ENCODE assay signal across 18 cellular contexts in genomic region chr5:32098291-32098690, GRCh38.
A peak's percentile ranks its signal among the peaks of the same experiment; 100 is the strongest.
DNase-seq lines count a peak whose midpoint lies in the region; ATAC-seq, FAIRE-seq and TF ChIP-seq lines count a peak whose summit lies in the region.
"Had no signal": no experiment of that assay in that cellular context is flagged by ENCODE, and none has a peak within 500 bp of the region (broad histone marks: within the 10 kb centered on the region; RNA-seq: fewer than 3 reads in every experiment).

No MANE protein-coding gene starts in this region.

- DNase-seq in SJCRH30, result peak; percentile 22 to 30
- DNase-seq in dermis blood vessel endothelial cell, result peak; percentile 94
- DNase-seq in HepG2 (ENCODE audit: low spot score), result no peak
- no peak for DNase-seq in sigmoid colon
- no peak for DNase-seq in activated CD4-positive, alpha-beta T cell treated with anti-CD3 and anti-CD28 coated beads, Interleukin-2, amount 10 ng/mL, durations not matched to agents 24 days and 14 days
- DNase-seq in activated naive CD4-positive, alpha-beta T cell treated with Interleukin-2 at 50 U/mL for 16 hours, result no peak
- no peak for DNase-seq in AG20443 (ENCODE audit: low spot score)
- DNase-seq: COR-L47; erythroblast; NCI-H1105 treated with DMSO at 0.1 percent for 48 hours; Peyer's patch; stimulated activated CD4-positive, alpha-beta T cell treated with anti-CD3 and anti-CD28 coated beads, Interleukin-15, amount 100 ng/mL, for 24 hours; T-helper 1 cell had no signal

- intact Hi-C loops in HepG2 (cut with micrococcal nuclease; ENCODE audit: unreplicated experiment), result no loop called here
- intact Hi-C loops in sigmoid colon (cut with DNase I), result loop anchor here (5.0 to 10.0 kb wide), 4 partner anchors 74 to 517 kb away; partner anchors contain the start of genes GOLPH3 and MTMR12
- intact Hi-C loops in activated CD4-positive, alpha-beta T cell treated with anti-CD3 and anti-CD28 coated beads, Interleukin-2, amount 10 ng/mL, durations not matched to agents 24 days and 14 days (cut with micrococcal nuclease), result no loop called here

- H3K4me2 ChIP-seq in HepG2 (ENCODE audit: low read depth, low read length), result no peak overlapping the region

- no peaks in the 10 kb centered on the region for H3K9me3 Mint-ChIP-seq in activated CD4-positive, alpha-beta T cell treated with anti-CD3 and anti-CD28 coated beads, Interleukin-2, amount 10 ng/mL, durations not matched to agents 24 days and 14 days

- H2AFZ ChIP-seq in HepG2 (ENCODE audit: low read length), result no peak overlapping the region

- 0 out of 3 replicates have a peak, but pooled peaks have one; percentile 10 for ATAC-seq in HepG2
- no peak for ATAC-seq in HG03520 (IDR thresholded peaks at IDR 0.05; ENCODE audit: unreplicated experiment)
- ATAC-seq: GM12878 had no signal

- TF ChIP-seq EP300 in HepG2 (IDR thresholded peaks at IDR 0.05; ENCODE audit: low read depth in 2 of 2, low read length in 2 of 2), result no peak
- TF ChIP-seq EP300 in HepG2 (CRISPR knock-in tag; IDR thresholded peaks at IDR 0.05; ENCODE audit: borderline replicate concordance), result no peak
- no peak for TF ChIP-seq EP300 in sigmoid colon (IDR thresholded peaks at IDR 0.05)

- no peaks in the 10 kb centered on the region for H3K79me2 ChIP-seq in HepG2 (ENCODE audit: insufficient read depth, low read length)

- no peak for TF ChIP-seq RAD21 in HepG2 (CRISPR knock-in tag; IDR thresholded peaks at IDR 0.05)

- no peaks in the 10 kb centered on the region for H3K27me3 Mint-ChIP-seq in activated CD4-positive, alpha-beta T cell treated with anti-CD3 and anti-CD28 coated beads, Interleukin-2, amount 10 ng/mL, durations not matched to agents 24 days and 14 days

- in situ Hi-C loops in HepG2 (cut with HindIII; ENCODE audit: extremely low pct_ligation_motif_present, low pct_unique_long_range_greater_than_20kb), result loop anchor here (10.0 kb wide), 1 partner anchor 523 kb away; no protein-coding TSS in a partner anchor

- CTCF ChIA-PET in HepG2 (lab: Yijun Ruan, JAX; ENCODE audit: low intra/inter-chr PET ratio, low total read pairs), result no interaction called here

- POLR2A ChIA-PET in HepG2 (lab: Yijun Ruan, JAX), result no interaction called here

- TF ChIP-seq POLR2A in HepG2 (IDR thresholded peaks at IDR 0.05; ENCODE audit: insufficient read depth in 1 of 2, low read depth in 2 of 2, low read length in 2 of 2) (no peak), sigmoid colon (IDR thresholded peaks at IDR 0.05) (no peak)

- peaks cover 25% of the 10 kb centered on the region for H3K36me3 Mint-ChIP-seq in activated CD4-positive, alpha-beta T cell treated with anti-CD3 and anti-CD28 coated beads, Interleukin-2, amount 10 ng/mL, durations not matched to agents 24 days and 14 days (ENCODE audit: low read depth)

- H3K27ac ChIP-seq in SJCRH30 (no peak overlapping the region), HepG2 (ENCODE audit: extremely low read length, insufficient read depth, low read length) (no peak overlapping the region), sigmoid colon (peak overlapping the region in 3 of 4 donors; percentile 56 to 75 (median 63))

- peaks cover 35% of the 10 kb centered on the region for H3K36me3 ChIP-seq in SJCRH30
- peaks cover 9 to 40% of the 10 kb centered on the region in 2 experiments; a peak in 4 of 5 replicates for H3K36me3 ChIP-seq in HepG2 (replicated peaks in 1 of 2; ENCODE audit: control insufficient read depth in 1 of 2, insufficient read depth in 2 of 2, low read length in 2 of 2)
- H3K36me3 ChIP-seq in sigmoid colon, result peaks cover 0 to 48% (median 17%) of the 10 kb centered on the region in 4 donors

- H3K4me1 Mint-ChIP-seq in activated CD4-positive, alpha-beta T cell treated with anti-CD3 and anti-CD28 coated beads, Interleukin-2, amount 10 ng/mL, durations not matched to agents 24 days and 14 days, result peaks cover 2% of the 10 kb centered on the region

- H3K9me3 ChIP-seq in SJCRH30 (replicated peaks) (no peaks in the 10 kb centered on the region), HepG2 (ENCODE audit: low read length) (no peaks in the 10 kb centered on the region), sigmoid colon (no peaks in the 10 kb centered on the region)
- H3K9me3 ChIP-seq: Peyer's patch had no signal

- H3K27me3 ChIP-seq in SJCRH30 (no peaks in the 10 kb centered on the region), HepG2 (ENCODE audit: control insufficient read depth in 1 of 2, insufficient read depth in 2 of 2, low read length in 2 of 2) (no peaks in the 10 kb centered on the region), sigmoid colon (no peaks in the 10 kb centered on the region)
- H3K27me3 ChIP-seq: Peyer's patch had no signal

- no peak overlapping the region for H3K27ac Mint-ChIP-seq in activated CD4-positive, alpha-beta T cell treated with anti-CD3 and anti-CD28 coated beads, Interleukin-2, amount 10 ng/mL, durations not matched to agents 24 days and 14 days

- H3K4me3 ChIP-seq in SJCRH30 (no peak overlapping the region), HepG2 (replicated peaks in 1 of 3; ENCODE audit: insufficient read depth in 1 of 3, low read depth in 2 of 3, low read length in 3 of 3) (no peak overlapping the region), sigmoid colon (no peak overlapping the region)
- H3K4me3 ChIP-seq: GM12878, Peyer's patch had no signal

- TF ChIP-seq CTCF in HepG2 (CRISPR knock-in tag; IDR thresholded peaks at IDR 0.05) (no peak), sigmoid colon (IDR thresholded peaks at IDR 0.05) (no peak)

- FAIRE-seq in HepG2 (lab: Jason Lieb, UNC), result no peak
- FAIRE-seq: colon, GM12878, H1, keratinocyte had no signal

- H3K9ac ChIP-seq in HepG2 (ENCODE audit: insufficient read depth, low read depth, low read length), result no peak overlapping the region

- H3K4me1 ChIP-seq in SJCRH30 (no peaks in the 10 kb centered on the region), HepG2 (ENCODE audit: insufficient read depth, low read length) (no peaks in the 10 kb centered on the region), sigmoid colon (peaks cover 0 to 41% (median 39%) of the 10 kb centered on the region in 4 donors)

- 86% methylated on average over 9 of the region's 9 CpGs for WGBS in HepG2 (ENCODE audit: low lambda C conversion rate)
- 83 to 86% methylated on average over 9 of the region's 9 CpGs for WGBS in sigmoid colon, 2 donors

- no peaks in the 10 kb centered on the region for H4K20me1 ChIP-seq in HepG2 (ENCODE audit: insufficient read depth, low read length)

- no TSS peak for BruUV-seq in HepG2 (replicated peaks; lab: Mats Ljungman, UMichigan)

- H3K4me3 Mint-ChIP-seq in activated CD4-positive, alpha-beta T cell treated with anti-CD3 and anti-CD28 coated beads, Interleukin-2, amount 10 ng/mL, durations not matched to agents 24 days and 14 days, result no peak overlapping the region

TF ChIP-seq in HepG2, 621 proteins besides CTCF, POLR2A, EP300 and RAD21:
- TF ChIP-seq RBM22 (optimal IDR thresholded peaks at IDR 0.05; ENCODE audit: low read length) (peak; percentile 52), SIN3B (IDR thresholded peaks at IDR 0.05; ENCODE audit: low read length) (no peak)

Comparison
In these comparisons a context has a peak if more than half of its experiments do, and no peak if none do; other contexts are left out.
1. DNase-seq: peak in SJCRH30 (2 of 2) and dermis blood vessel endothelial cell (single experiment); none in HepG2 (single experiment), sigmoid colon (single experiment), activated CD4-positive, alpha-beta T cell treated with anti-CD3 and anti-CD28 coated beads, Interleukin-2, amount 10 ng/mL, durations not matched to agents 24 days and 14 days (single experiment), activated naive CD4-positive, alpha-beta T cell treated with Interleukin-2 at 50 U/mL for 16 hours (single experiment) and AG20443 (single experiment).
2. H3K27ac ChIP-seq: peak in sigmoid colon (3 of 4); none in SJCRH30 (single experiment) and HepG2 (single experiment).